ENCODE assay signal across 1 cellular context in genomic region chr22:36563444-36563843, GRCh38.
TF ChIP-seq lines count a peak whose summit lies in the region.

No MANE protein-coding gene starts in this region.

TF ChIP-seq in GM23338, 12 proteins besides CTCF, POLR2A, EP300 and RAD21 (continued from another document):
- TF ChIP-seq, protein P1, sequence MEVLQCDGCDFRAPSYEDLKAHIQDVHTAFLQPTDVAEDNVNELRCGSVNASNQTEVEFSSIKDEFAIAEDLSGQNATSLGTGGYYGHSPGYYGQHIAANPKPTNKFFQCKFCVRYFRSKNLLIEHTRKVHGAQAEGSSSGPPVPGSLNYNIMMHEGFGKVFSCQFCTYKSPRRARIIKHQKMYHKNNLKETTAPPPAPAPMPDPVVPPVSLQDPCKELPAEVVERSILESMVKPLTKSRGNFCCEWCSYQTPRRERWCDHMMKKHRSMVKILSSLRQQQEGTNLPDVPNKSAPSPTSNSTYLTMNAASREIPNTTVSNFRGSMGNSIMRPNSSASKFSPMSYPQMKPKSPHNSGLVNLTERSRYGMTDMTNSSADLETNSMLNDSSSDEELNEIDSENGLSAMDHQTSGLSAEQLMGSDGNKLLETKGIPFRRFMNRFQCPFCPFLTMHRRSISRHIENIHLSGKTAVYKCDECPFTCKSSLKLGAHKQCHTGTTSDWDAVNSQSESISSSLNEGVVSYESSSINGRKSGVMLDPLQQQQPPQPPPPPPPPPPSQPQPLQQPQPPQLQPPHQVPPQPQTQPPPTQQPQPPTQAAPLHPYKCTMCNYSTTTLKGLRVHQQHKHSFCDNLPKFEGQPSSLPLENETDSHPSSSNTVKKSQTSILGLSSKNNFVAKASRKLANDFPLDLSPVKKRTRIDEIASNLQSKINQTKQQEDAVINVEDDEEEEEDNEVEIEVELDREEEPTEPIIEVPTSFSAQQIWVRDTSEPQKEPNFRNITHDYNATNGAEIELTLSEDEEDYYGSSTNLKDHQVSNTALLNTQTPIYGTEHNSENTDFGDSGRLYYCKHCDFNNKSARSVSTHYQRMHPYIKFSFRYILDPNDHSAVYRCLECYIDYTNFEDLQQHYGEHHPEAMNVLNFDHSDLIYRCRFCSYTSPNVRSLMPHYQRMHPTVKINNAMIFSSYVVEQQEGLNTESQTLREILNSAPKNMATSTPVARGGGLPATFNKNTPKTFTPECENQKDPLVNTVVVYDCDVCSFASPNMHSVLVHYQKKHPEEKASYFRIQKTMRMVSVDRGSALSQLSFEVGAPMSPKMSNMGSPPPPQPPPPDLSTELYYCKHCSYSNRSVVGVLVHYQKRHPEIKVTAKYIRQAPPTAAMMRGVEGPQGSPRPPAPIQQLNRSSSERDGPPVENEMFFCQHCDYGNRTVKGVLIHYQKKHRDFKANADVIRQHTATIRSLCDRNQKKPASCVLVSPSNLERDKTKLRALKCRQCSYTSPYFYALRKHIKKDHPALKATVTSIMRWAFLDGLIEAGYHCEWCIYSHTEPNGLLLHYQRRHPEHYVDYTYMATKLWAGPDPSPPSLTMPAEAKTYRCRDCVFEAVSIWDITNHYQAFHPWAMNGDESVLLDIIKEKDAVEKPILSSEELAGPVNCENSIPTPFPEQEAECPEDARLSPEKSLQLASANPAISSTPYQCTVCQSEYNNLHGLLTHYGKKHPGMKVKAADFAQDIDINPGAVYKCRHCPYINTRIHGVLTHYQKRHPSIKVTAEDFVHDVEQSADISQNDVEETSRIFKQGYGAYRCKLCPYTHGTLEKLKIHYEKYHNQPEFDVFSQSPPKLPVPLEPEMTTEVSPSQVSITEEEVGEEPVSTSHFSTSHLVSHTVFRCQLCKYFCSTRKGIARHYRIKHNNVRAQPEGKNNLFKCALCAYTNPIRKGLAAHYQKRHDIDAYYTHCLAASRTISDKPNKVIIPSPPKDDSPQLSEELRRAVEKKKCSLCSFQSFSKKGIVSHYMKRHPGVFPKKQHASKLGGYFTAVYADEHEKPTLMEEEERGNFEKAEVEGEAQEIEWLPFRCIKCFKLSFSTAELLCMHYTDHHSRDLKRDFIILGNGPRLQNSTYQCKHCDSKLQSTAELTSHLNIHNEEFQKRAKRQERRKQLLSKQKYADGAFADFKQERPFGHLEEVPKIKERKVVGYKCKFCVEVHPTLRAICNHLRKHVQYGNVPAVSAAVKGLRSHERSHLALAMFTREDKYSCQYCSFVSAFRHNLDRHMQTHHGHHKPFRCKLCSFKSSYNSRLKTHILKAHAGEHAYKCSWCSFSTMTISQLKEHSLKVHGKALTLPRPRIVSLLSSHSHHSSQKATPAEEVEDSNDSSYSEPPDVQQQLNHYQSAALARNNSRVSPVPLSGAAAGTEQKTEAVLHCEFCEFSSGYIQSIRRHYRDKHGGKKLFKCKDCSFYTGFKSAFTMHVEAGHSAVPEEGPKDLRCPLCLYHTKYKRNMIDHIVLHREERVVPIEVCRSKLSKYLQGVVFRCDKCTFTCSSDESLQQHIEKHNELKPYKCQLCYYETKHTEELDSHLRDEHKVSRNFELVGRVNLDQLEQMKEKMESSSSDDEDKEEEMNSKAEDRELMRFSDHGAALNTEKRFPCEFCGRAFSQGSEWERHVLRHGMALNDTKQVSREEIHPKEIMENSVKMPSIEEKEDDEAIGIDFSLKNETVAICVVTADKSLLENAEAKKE (CRISPR knock-in tag; IDR thresholded peaks at IDR 0.05), result no peak
- TF ChIP-seq JUNB (IDR thresholded peaks at IDR 0.05; ENCODE audit: unreplicated experiment), result no peak
